ENCODE assay signal across 27 cellular contexts in the genomic region with DNA sequence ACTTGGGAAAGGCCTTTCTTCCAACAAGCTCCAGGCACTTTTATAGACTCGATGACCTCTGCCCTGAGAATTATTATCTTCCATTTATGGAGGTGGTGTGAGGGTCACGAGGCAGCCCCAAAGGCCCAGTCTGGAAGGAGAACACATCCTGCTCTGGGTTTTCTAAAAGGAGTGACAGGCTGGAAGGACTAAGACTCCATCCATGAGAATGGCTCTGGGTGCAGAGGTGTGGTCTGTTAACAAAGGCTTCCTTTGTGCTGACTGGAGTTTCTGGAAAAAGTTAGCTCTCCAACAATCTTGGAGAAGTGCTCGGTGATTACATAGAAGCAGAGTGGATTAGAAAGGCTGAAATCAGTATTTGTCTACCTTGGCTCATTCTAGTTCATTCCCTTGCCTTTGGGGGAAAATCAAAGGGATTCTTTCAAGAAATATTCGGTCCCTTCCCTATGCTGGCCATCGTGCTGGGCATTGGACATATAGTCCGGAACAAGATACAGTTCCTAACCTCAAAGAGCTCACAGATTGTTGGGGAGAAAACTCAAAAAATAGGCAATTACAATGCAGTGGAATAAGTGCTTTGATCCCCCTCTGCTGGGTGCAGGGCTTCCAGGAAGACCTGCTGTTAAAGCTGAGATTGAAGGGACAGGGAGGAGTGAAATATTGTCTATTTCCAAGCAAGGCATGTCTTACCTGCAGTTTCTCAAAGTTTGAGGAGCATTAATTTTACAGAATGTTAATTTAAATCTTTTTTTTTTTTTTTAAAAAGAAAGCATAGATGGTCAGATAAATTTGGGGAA.
DNase-seq lines count a peak whose midpoint lies in the region; TF ChIP-seq lines count a peak whose summit lies in the region.
"Had no signal": no experiment of that assay in that cellular context is flagged by ENCODE, and none has a peak within 500 bp of the region (broad histone marks: within the 10 kb centered on the region; RNA-seq: fewer than 3 reads in every experiment).

No MANE protein-coding gene starts in this region.

- H3K4me2 ChIP-seq in OCI-LY7 (ENCODE audit: low read length) (no peak overlapping the region), hepatocyte (no peak overlapping the region)
- H3K4me2 ChIP-seq: BLaER1 had no signal

- H2AFZ ChIP-seq in OCI-LY7 (ENCODE audit: low read length) (no peak overlapping the region), hepatocyte (no peak overlapping the region)

- H3K27ac Mint-ChIP-seq in progenitor cell of endocrine pancreas = peak overlapping the region; percentile 17
- no peak overlapping the region for H3K27ac Mint-ChIP-seq in endothelial cell (ENCODE audit: unreplicated experiment)
- H3K27ac Mint-ChIP-seq: activated CD4-positive, alpha-beta T cell treated with anti-CD3 and anti-CD28 coated beads for 36 hours; activated CD8-positive, alpha-beta T cell treated with anti-CD3 and anti-CD28 coated beads, Interleukin-2, amount 10 ng/mL, durations not matched to agents 7 days and 5 days; immature natural killer cell had no signal

- no TSS peak for BruUV-seq in OCI-LY7 (replicated peaks; lab: Mats Ljungman, UMichigan)

- H3K27me3 Mint-ChIP-seq in progenitor cell of endocrine pancreas = no peaks in the 10 kb centered on the region
- no peaks in the 10 kb centered on the region for H3K27me3 Mint-ChIP-seq in endothelial cell (ENCODE audit: unreplicated experiment)
- H3K27me3 Mint-ChIP-seq: activated CD4-positive, alpha-beta T cell treated with anti-CD3 and anti-CD28 coated beads for 36 hours; naive B cell had no signal

- H3K4me3 ChIP-seq in BE2C (ENCODE audit: low read depth, low read length) (no peak overlapping the region), OCI-LY7 (ENCODE audit: low read depth, low read length, poor library complexity, severe bottlenecking) (no peak overlapping the region), hepatocyte (no peak overlapping the region)
- H3K4me3 ChIP-seq: BLaER1, psoas muscle, uterus had no signal

- H3K4me3 Mint-ChIP-seq in progenitor cell of endocrine pancreas (ENCODE audit: low read depth) (no peak overlapping the region), endothelial cell (ENCODE audit: unreplicated experiment) (no peak overlapping the region)
- H3K4me3 Mint-ChIP-seq: activated CD4-positive, alpha-beta T cell treated with anti-CD3 and anti-CD28 coated beads for 36 hours; activated CD8-positive, alpha-beta T cell treated with anti-CD3 and anti-CD28 coated beads, Interleukin-2, amount 10 ng/mL, durations not matched to agents 7 days and 5 days; immature natural killer cell; naive B cell had no signal

- H3K4me1 ChIP-seq in BE2C = peaks cover 13% of the 10 kb centered on the region
- no peaks in the 10 kb centered on the region for H3K4me1 ChIP-seq in OCI-LY7 (ENCODE audit: insufficient read depth, low read length, poor library complexity, severe bottlenecking)
- H3K4me1 ChIP-seq in hepatocyte (ENCODE audit: insufficient read depth) = no peaks in the 10 kb centered on the region
- H3K4me1 ChIP-seq: BLaER1, psoas muscle, uterus had no signal

- no peaks in the 10 kb centered on the region for H3K27me3 ChIP-seq in BE2C
- H3K27me3 ChIP-seq in hepatocyte = no peaks in the 10 kb centered on the region
- H3K27me3 ChIP-seq: BLaER1, brain microvascular endothelial cell, uterus had no signal

- no peaks in the 10 kb centered on the region for H3K79me2 ChIP-seq in OCI-LY7 (ENCODE audit: insufficient read depth, low read depth, low read length)
- H3K79me2 ChIP-seq in hepatocyte = no peaks in the 10 kb centered on the region

- WGBS in hepatocyte (ENCODE audit: low lambda C conversion rate, missing lambda C conversion rate) = 77% methylated on average over 6 of the region's 6 CpGs

- H3K9me3 Mint-ChIP-seq in progenitor cell of endocrine pancreas (ENCODE audit: low read depth) = no peaks in the 10 kb centered on the region
- H3K9me3 Mint-ChIP-seq in endothelial cell (ENCODE audit: unreplicated experiment) = no peaks in the 10 kb centered on the region
- H3K9me3 Mint-ChIP-seq: immature natural killer cell, naive B cell had no signal

- H4K20me1 ChIP-seq in OCI-LY7 (ENCODE audit: insufficient read depth, low read length) (no peaks in the 10 kb centered on the region), hepatocyte (ENCODE audit: insufficient read depth, poor library complexity, severe bottlenecking) (no peaks in the 10 kb centered on the region)
- H4K20me1 ChIP-seq: BLaER1 had no signal

- POLR2A ChIA-PET in OCI-LY7 (lab: Charles Lee) = interaction anchor here (1.1 to 1.8 kb wide), 3 partner anchors 18 to 51 kb away, joined by 3 to 5 read pairs (median 5); no protein-coding TSS in a partner anchor

- peaks cover 6% of the 10 kb centered on the region for H3K4me1 Mint-ChIP-seq in progenitor cell of endocrine pancreas (ENCODE audit: low read depth)
- H3K4me1 Mint-ChIP-seq in endothelial cell (ENCODE audit: unreplicated experiment) = no peaks in the 10 kb centered on the region
- H3K4me1 Mint-ChIP-seq: immature natural killer cell had no signal

- H3K36me3 ChIP-seq in BE2C = no peaks in the 10 kb centered on the region
- H3K36me3 ChIP-seq in OCI-LY7 (ENCODE audit: insufficient read depth, low read length) = no peaks in the 10 kb centered on the region
- H3K36me3 ChIP-seq in hepatocyte (replicated peaks; ENCODE audit: insufficient read depth, low read depth) = no peaks in the 10 kb centered on the region
- H3K36me3 ChIP-seq: BLaER1, brain microvascular endothelial cell, uterus had no signal

- intact Hi-C loops in OCI-LY7 (cut with micrococcal nuclease; ENCODE audit: unreplicated experiment) = no loop called here

- TF ChIP-seq CTCF in BE2C (IDR thresholded peaks at IDR 0.05; ENCODE audit: low read depth, low read length) (peak; percentile 8; the same call in 1 of the 2 replicates), OCI-LY7 (conservative IDR thresholded peaks at IDR 0.05; ENCODE audit: low read length) (0 out of 2 replicates have a peak, but pooled peaks have one; percentile 12), hepatocyte (IDR thresholded peaks at IDR 0.05; ENCODE audit: poor library complexity) (no peak), progenitor cell of endocrine pancreas (IDR thresholded peaks at IDR 0.05; ENCODE audit: unreplicated experiment) (no peak), endothelial cell (IDR thresholded peaks at IDR 0.05; ENCODE audit: unreplicated experiment) (no peak)

- H3K36me3 Mint-ChIP-seq in progenitor cell of endocrine pancreas (ENCODE audit: insufficient read depth) (no peaks in the 10 kb centered on the region), endothelial cell (ENCODE audit: low read depth, unreplicated experiment) (no peaks in the 10 kb centered on the region)
- H3K36me3 Mint-ChIP-seq: immature natural killer cell, naive B cell had no signal

- H3K9me3 ChIP-seq in BE2C = no peaks in the 10 kb centered on the region
- H3K9me3 ChIP-seq in OCI-LY7 (ENCODE audit: low read length) = no peaks in the 10 kb centered on the region
- H3K9me3 ChIP-seq in hepatocyte (ENCODE audit: low read depth) = no peaks in the 10 kb centered on the region
- H3K9me3 ChIP-seq: BLaER1, psoas muscle, uterus had no signal

- CTCF ChIA-PET in OCI-LY7 (lab: Charles Lee; ENCODE audit: unreplicated experiment) = no interaction called here

- H3K9me2 ChIP-seq in OCI-LY7 (ENCODE audit: insufficient read depth, low read length) (no peaks in the 10 kb centered on the region), hepatocyte (replicated peaks; ENCODE audit: insufficient read depth) (no peaks in the 10 kb centered on the region)

- H3K27ac ChIP-seq in OCI-LY7 (ENCODE audit: low read depth, low read length, poor library complexity, severe bottlenecking) (no peak overlapping the region), hepatocyte (peak overlapping the region; percentile 70)
- H3K27ac ChIP-seq: BLaER1, brain microvascular endothelial cell, psoas muscle had no signal

- DNase-seq in BE2C (no peak), OCI-LY7 (ENCODE audit: low spot score) (no peak), hepatocyte (ENCODE audit: low spot score) (peak; percentile 26), progenitor cell of endocrine pancreas (ENCODE audit: low spot score, unreplicated experiment) (no peak), dermis blood vessel endothelial cell (no peak), endothelial cell (ENCODE audit: low spot score) (no peak), AG08395 (ENCODE audit: low spot score) (no peak)
- no peak for DNase-seq in stimulated activated CD4-positive, alpha-beta T cell treated with anti-CD3 and anti-CD28 coated beads, Interleukin-15, amount 100 ng/mL, for 24 hours
- DNase-seq: activated CD4-positive, alpha-beta T cell treated with anti-CD3 and anti-CD28 coated beads for 36 hours; activated CD8-positive, alpha-beta T cell treated with anti-CD3 and anti-CD28 coated beads, Interleukin-2, amount 10 ng/mL, durations not matched to agents 7 days and 5 days; activated naive CD4-positive, alpha-beta T cell treated with anti-CD3 and anti-CD28 coated beads, Interleukin-2, amount 50 U/mL, for 16 hours; amygdala; brain microvascular endothelial cell; DMS153; H7; immature natural killer cell; naive B cell; NCI-H1417 treated with DMSO at 0.1 percent for 48 hours; NCI-H2081 treated with DMSO at 0.1 percent for 48 hours; NCI-H226; NCI-H69; nucleus accumbens; psoas muscle; stimulated activated naive CD8-positive, alpha-beta T cell treated with anti-CD3 and anti-CD28 coated beads, Interleukin-15, Interleukin-2, amounts not matched to agents 100 U/mL and 50 U/mL, for 24 hours; SW 1271; uterus had no signal

Comparison
In these comparisons a context has a peak if more than half of its experiments do, and no peak if none do; other contexts are left out.
1. CTCF ChIP-seq: peak in BE2C (single experiment) and OCI-LY7 (single experiment); none in hepatocyte (single experiment), progenitor cell of endocrine pancreas (single experiment) and endothelial cell (single experiment).